ENCODE assay signal across 1 cellular context in genomic region chr10:3097160-3097559, GRCh38.
TF ChIP-seq lines count a peak whose summit lies in the region.

No MANE protein-coding gene starts in this region.

TF ChIP-seq in endothelial cell of umbilical vein, 7 proteins besides CTCF, POLR2A, EP300 and RAD21 (continued from another document):
- TF ChIP-seq MAX (IDR thresholded peaks at IDR 0.05; ENCODE audit: insufficient read depth, insufficient read length) = no peak
TF ChIP-seq in endothelial cell of umbilical vein: peak in this region for 0.
